In genomic region chr3:197960694-197961581, GRCh38 we compare ENCODE assay signal across 8 cellular contexts. TPM values are rescaled to one million over a fixed set of nuclear protein-coding genes. Genes with fewer than 3 reads are reported as not detected.
DNase-seq lines count a peak whose midpoint lies in the region; ATAC-seq and TF ChIP-seq lines count a peak whose summit lies in the region.

No MANE protein-coding gene starts in this region.

- H3K36me3 ChIP-seq in DOHH2 (ENCODE audit: control insufficient read depth, low read length) = peaks cover 23% of the 10 kb centered on the region
- H3K36me3 ChIP-seq in NT2/D1 (ENCODE audit: insufficient read depth, insufficient read length, low read length) = peaks cover 13% of the 10 kb centered on the region
- H3K36me3 ChIP-seq in ectodermal cell (ENCODE audit: control insufficient read depth, insufficient read depth, low read length) = peaks cover 7% of the 10 kb centered on the region

- peak overlapping the region; percentile 70 for H3K27ac Mint-ChIP-seq in nephron progenitor cell

- H3K4me2 ChIP-seq in DOHH2 (ENCODE audit: low read length) = peak overlapping the region; percentile 77

- DNase-seq in NT2/D1 (ENCODE audit: low read depth, low spot score) = no peak
- DNase-seq in nephron progenitor cell = no peak
- no peak for DNase-seq in HPDE6-E6E7 (ENCODE audit: extremely low spot score)
- no peak for DNase-seq in DMS79 treated with DMSO at 0.1 percent for 48 hours (lab: John Stamatoyannopoulos, UW)

- no peaks in the 10 kb centered on the region for H3K27me3 ChIP-seq in DOHH2 (ENCODE audit: control insufficient read depth, low read length)
- peaks cover 5% of the 10 kb centered on the region for H3K27me3 ChIP-seq in NT2/D1 (ENCODE audit: insufficient read depth, insufficient read length)
- no peaks in the 10 kb centered on the region for H3K27me3 ChIP-seq in ectodermal cell (ENCODE audit: control insufficient read depth, insufficient read depth, low read length, poor library complexity, severe bottlenecking)

- peaks cover 14% of the 10 kb centered on the region for H3K27me3 Mint-ChIP-seq in nephron progenitor cell (ENCODE audit: low read depth, poor library complexity)

- WGBS in ectodermal cell, 2 experiments = 37 to 38% methylated on average over 23 of the region's 23 CpGs

- peaks cover 29% of the 10 kb centered on the region for H3F3A ChIP-seq in DOHH2 (ENCODE audit: control insufficient read depth, insufficient read depth)

- H3K9me2 ChIP-seq in DOHH2 (replicated peaks; ENCODE audit: control insufficient read depth, low read length) = no peaks in the 10 kb centered on the region

- ATAC-seq in HG02623 (IDR thresholded peaks at IDR 0.05; ENCODE audit: unreplicated experiment) = no peak
- no peak for ATAC-seq in HG02885 (IDR thresholded peaks at IDR 0.05; ENCODE audit: poor library complexity, unreplicated experiment)

- no peak overlapping the region for H3K27ac ChIP-seq in DOHH2 (ENCODE audit: low read depth, low read length)
- no peak overlapping the region for H3K27ac ChIP-seq in ectodermal cell (ENCODE audit: insufficient read depth, low read depth, low read length, poor library complexity, severe bottlenecking)

- peak overlapping the region; percentile 86 for H3K4me3 Mint-ChIP-seq in nephron progenitor cell

- no peaks in the 10 kb centered on the region for H3K9me3 Mint-ChIP-seq in nephron progenitor cell

- peaks cover 45% of the 10 kb centered on the region for H3K4me1 Mint-ChIP-seq in nephron progenitor cell

- H3K79me2 ChIP-seq in DOHH2 (ENCODE audit: control insufficient read depth, low read length) = peaks cover 10% of the 10 kb centered on the region

- H3K4me1 ChIP-seq in DOHH2 (ENCODE audit: control insufficient read depth, low read length) (peaks cover 36% of the 10 kb centered on the region), NT2/D1 (ENCODE audit: insufficient read depth, insufficient read length) (no peaks in the 10 kb centered on the region), ectodermal cell (ENCODE audit: control insufficient read depth, insufficient read depth, low read length) (no peaks in the 10 kb centered on the region)

- TF ChIP-seq CTCF in DOHH2 (IDR thresholded peaks at IDR 0.05; ENCODE audit: low read depth, low read length, poor library complexity, severe bottlenecking) = no peak
- no peak for TF ChIP-seq CTCF in nephron progenitor cell (IDR thresholded peaks at IDR 0.05)

- peak overlapping the region; percentile 78 for H3K9ac ChIP-seq in NT2/D1 (ENCODE audit: insufficient read length, low read depth)

- no peaks in the 10 kb centered on the region for H4K20me1 ChIP-seq in DOHH2 (ENCODE audit: control insufficient read depth, insufficient read depth, low read depth, low read length)

- H3K4me3 ChIP-seq in DOHH2 (ENCODE audit: low read length) = peak overlapping the region; percentile 88
- peak overlapping the region; percentile 91 for H3K4me3 ChIP-seq in NT2/D1 (ENCODE audit: insufficient read length, low read depth)
- peak overlapping the region; percentile 65 for H3K4me3 ChIP-seq in ectodermal cell (ENCODE audit: insufficient read depth, low read depth, low read length)

- H3K36me3 Mint-ChIP-seq in nephron progenitor cell (ENCODE audit: low read depth) = peaks cover 4% of the 10 kb centered on the region

- no peaks in the 10 kb centered on the region for H3K9me3 ChIP-seq in DOHH2 (ENCODE audit: control insufficient read depth, insufficient read depth, low read length)
- peaks cover 3% of the 10 kb centered on the region; the same call in 1 of the 2 replicates for H3K9me3 ChIP-seq in NT2/D1 (ENCODE audit: insufficient read depth, low read length)
- H3K9me3 ChIP-seq in ectodermal cell (ENCODE audit: control insufficient read depth, low read length) = no peaks in the 10 kb centered on the region

RNA-seq across cellular contexts. Expression of gene LMLN, which starts 0.9 kb away (rescaled TPM):
- polyA plus RNA-seq in ectodermal cell (2013, experiment 1 of 4) = 9.1 TPM
- polyA plus RNA-seq in ectodermal cell (2013, experiment 2 of 4) = 10.1 TPM
- 6.1 TPM for polyA plus RNA-seq in ectodermal cell (2013, experiment 3 of 4)
- polyA plus RNA-seq in ectodermal cell (2013, experiment 4 of 4) = 9.2 TPM

RNA-seq across cellular contexts. Expression of gene RPL35A, which starts 10.9 kb away (rescaled TPM):
- 1,681 TPM for polyA plus RNA-seq in ectodermal cell (2013, experiment 1 of 4)
- polyA plus RNA-seq in ectodermal cell (2013, experiment 2 of 4) = 1,545 TPM
- 1,695 TPM for polyA plus RNA-seq in ectodermal cell (2013, experiment 3 of 4)
- 1,856 TPM for polyA plus RNA-seq in ectodermal cell (2013, experiment 4 of 4)
